Comparison of ENCODE assay signal across 18 cellular contexts in genomic region chr11:35632301-35632700, GRCh38. TPM values are rescaled to one million over a fixed set of nuclear protein-coding genes. Genes with fewer than 3 reads are reported as not detected.
DNase-seq lines count a peak whose midpoint lies in the region; TF ChIP-seq lines count a peak whose summit lies in the region.
"Had no signal": no experiment of that assay in that cellular context is flagged by ENCODE, and none has a peak within 500 bp of the region (broad histone marks: within the 10 kb centered on the region; RNA-seq: fewer than 3 reads in every experiment).

No MANE protein-coding gene starts in this region.

- H3K4me2 ChIP-seq in mammary epithelial cell (ENCODE audit: insufficient read depth, low read depth, low read length), result no peak overlapping the region
- H3K4me2 ChIP-seq in fibroblast of lung (ENCODE audit: extremely low read depth, insufficient read depth, low read length), result no peak overlapping the region
- no peak overlapping the region for H3K4me2 ChIP-seq in Karpas-422 (ENCODE audit: low read depth, low read length, poor library complexity, severe bottlenecking)

- H3K9me2 ChIP-seq in Karpas-422 (replicated peaks; ENCODE audit: insufficient read depth, low read length), result no peaks in the 10 kb centered on the region

- intact Hi-C loops in MCF 10A (cut with micrococcal nuclease), result no loop called here
- intact Hi-C loops in mammary epithelial cell (cut with micrococcal nuclease), result no loop called here
- intact Hi-C loops in sigmoid colon (cut with DNase I), result no loop called here

- no peak for TF ChIP-seq POLR2A in sigmoid colon (IDR thresholded peaks at IDR 0.05)

- WGBS in mammary epithelial cell (ENCODE audit: low coverage, missing lambda C conversion rate), result 89% methylated on average over 1 of the region's 1 CpG
- WGBS in sigmoid colon, 2 donors, result 39 to 49% methylated on average over 1 of the region's 1 CpG

- BruUV-seq in MCF 10A (replicated peaks; lab: Mats Ljungman, UMichigan) (no TSS peak), mammary epithelial cell (replicated peaks; lab: Mats Ljungman, UMichigan) (no TSS peak)

- H3K9me3 Mint-ChIP-seq in MCF 10A (ENCODE audit: unreplicated experiment), result no peaks in the 10 kb centered on the region

- no peak for TF ChIP-seq CTCF in MCF 10A (IDR thresholded peaks at IDR 0.05; ENCODE audit: unreplicated experiment)
- no peak for TF ChIP-seq CTCF in mammary epithelial cell (conservative IDR thresholded peaks at IDR 0.05 in 1 of 2, IDR thresholded peaks at IDR 0.05 in 1 of 2; ENCODE audit: extremely low read depth in 1 of 2, insufficient read depth in 1 of 2, low read depth in 1 of 2, low read length in 2 of 2)
- TF ChIP-seq CTCF in fibroblast of lung (conservative IDR thresholded peaks at IDR 0.05 in 1 of 2, IDR thresholded peaks at IDR 0.05 in 1 of 2; ENCODE audit: low read depth in 1 of 2, low read length in 2 of 2), result no peak
- no peak for TF ChIP-seq CTCF in sigmoid colon (IDR thresholded peaks at IDR 0.05)

- POLR2A ChIA-PET in MCF 10A (lab: Yijun Ruan, JAX), result interaction anchor here (0.6 to 1.3 kb wide), 2 partner anchors 11 to 88 kb away, joined by 3 read pairs; no protein-coding TSS in a partner anchor

- no peak overlapping the region for H3K27ac Mint-ChIP-seq in MCF 10A (ENCODE audit: low read depth, unreplicated experiment)
- H3K27ac Mint-ChIP-seq: activated CD8-positive, alpha-beta memory T cell treated with anti-CD3 and anti-CD28 coated beads, Interleukin-2, amount 10 ng/mL, durations not matched to agents 7 days and 5 days; T-helper 17 cell had no signal

- no peak overlapping the region for H3K4me3 ChIP-seq in mammary epithelial cell (replicated peaks in 1 of 3; ENCODE audit: insufficient read depth in 1 of 3, low read depth in 2 of 3, low read length in 3 of 3)
- no peak overlapping the region for H3K4me3 ChIP-seq in fibroblast of lung (replicated peaks in 1 of 4; ENCODE audit: control extremely low read depth in 1 of 4, insufficient read depth in 1 of 4, low read depth in 3 of 4, low read length in 4 of 4)
- H3K4me3 ChIP-seq in sigmoid colon, result no peak overlapping the region
- H3K4me3 ChIP-seq in Karpas-422 (ENCODE audit: low read length), result no peak overlapping the region
- H3K4me3 ChIP-seq: tibial artery had no signal

- TF ChIP-seq EP300 in sigmoid colon (IDR thresholded peaks at IDR 0.05), result no peak

- H3K4me3 Mint-ChIP-seq in MCF 10A (ENCODE audit: unreplicated experiment), result no peak overlapping the region
- H3K4me3 Mint-ChIP-seq: activated CD8-positive, alpha-beta memory T cell treated with anti-CD3 and anti-CD28 coated beads, Interleukin-2, amount 10 ng/mL, durations not matched to agents 7 days and 5 days; T-helper 17 cell had no signal

- H3K4me1 ChIP-seq in mammary epithelial cell (ENCODE audit: insufficient read depth, low read length) (peaks cover 17% of the 10 kb centered on the region), fibroblast of lung (ENCODE audit: control insufficient read depth, extremely low read depth, insufficient read depth, low read length) (peaks cover 14% of the 10 kb centered on the region), sigmoid colon (peaks cover 0 to 9% (median 0%) of the 10 kb centered on the region in 4 donors), Karpas-422 (ENCODE audit: low read length) (no peaks in the 10 kb centered on the region)

- peaks cover 25% of the 10 kb centered on the region for H3K4me1 Mint-ChIP-seq in MCF 10A (ENCODE audit: insufficient read depth, unreplicated experiment)
- H3K4me1 Mint-ChIP-seq: activated CD8-positive, alpha-beta memory T cell treated with anti-CD3 and anti-CD28 coated beads, Interleukin-2, amount 10 ng/mL, durations not matched to agents 7 days and 5 days; T-helper 17 cell had no signal

- in situ Hi-C loops in mammary epithelial cell (cut with MboI; ENCODE audit: low sequenced_read_pairs in 2 of 2), result no loop called here

- no peaks in the 10 kb centered on the region for H3K9me3 ChIP-seq in mammary epithelial cell (replicated peaks; ENCODE audit: insufficient read depth, low read length)
- H3K9me3 ChIP-seq in fibroblast of lung (ENCODE audit: control insufficient read depth, insufficient read depth, low read depth, low read length), result no peaks in the 10 kb centered on the region
- H3K9me3 ChIP-seq in sigmoid colon, result no peaks in the 10 kb centered on the region
- no peaks in the 10 kb centered on the region for H3K9me3 ChIP-seq in Karpas-422 (ENCODE audit: low read length)
- H3K9me3 ChIP-seq: tibial artery had no signal

- H3K27me3 Mint-ChIP-seq in MCF 10A (ENCODE audit: insufficient read depth, unreplicated experiment), result no peaks in the 10 kb centered on the region

- CTCF ChIA-PET in MCF 10A (lab: Yijun Ruan, JAX), result interaction anchor here (0.5 kb wide), 1 partner anchor 16 kb away, joined by 4 read pairs; no protein-coding TSS in a partner anchor
- CTCF ChIA-PET in mammary epithelial cell (lab: Charles Lee; ENCODE audit: low non-redundant PET), result no interaction called here

- H3K36me3 ChIP-seq in mammary epithelial cell (ENCODE audit: insufficient read depth, low read length) (no peaks in the 10 kb centered on the region), fibroblast of lung (ENCODE audit: control insufficient read depth, insufficient read depth, low read length) (no peaks in the 10 kb centered on the region), sigmoid colon (no peaks in the 10 kb centered on the region), Karpas-422 (ENCODE audit: insufficient read depth, low read length) (no peaks in the 10 kb centered on the region)
- H3K36me3 ChIP-seq: tibial artery had no signal

- H3K27ac ChIP-seq in mammary epithelial cell (ENCODE audit: insufficient read depth, low read depth, low read length) (no peak overlapping the region), fibroblast of lung (ENCODE audit: insufficient read depth, low read length) (no peak overlapping the region), sigmoid colon (no peak overlapping the region), Karpas-422 (ENCODE audit: low read length) (no peak overlapping the region)
- H3K27ac ChIP-seq: tibial artery had no signal

- H3K27me3 ChIP-seq in mammary epithelial cell (ENCODE audit: insufficient read depth, low read length), result no peaks in the 10 kb centered on the region
- H3K27me3 ChIP-seq in fibroblast of lung (ENCODE audit: control insufficient read depth, insufficient read depth, low read length), result no peaks in the 10 kb centered on the region
- H3K27me3 ChIP-seq in sigmoid colon, result peaks cover 0 to 4% (median 0%) of the 10 kb centered on the region in 3 donors
- H3K27me3 ChIP-seq in Karpas-422 (ENCODE audit: low read length), result no peaks in the 10 kb centered on the region

- H3K9ac ChIP-seq in mammary epithelial cell (ENCODE audit: insufficient read depth, low read length) (no peak overlapping the region), fibroblast of lung (ENCODE audit: insufficient read depth, low read length) (no peak overlapping the region), Karpas-422 (ENCODE audit: low read length) (no peak overlapping the region)

- DNase-seq in MCF 10A (ENCODE audit: unreplicated experiment) (peak; percentile 34), mammary epithelial cell (no peak), NCI-H69 (lab: John Stamatoyannopoulos, UW) (peak; percentile 81), fibroblast of lung (ENCODE audit: low read depth in 2 of 2) (peak; percentile 20 to 39), sigmoid colon (no peak), Karpas-422 (no peak), NCI-H128 (lab: John Stamatoyannopoulos, UW; ENCODE audit: unreplicated experiment) (no peak)
- no peak for DNase-seq in activated naive CD4-positive, alpha-beta T cell (lab: John Stamatoyannopoulos, UW)
- DNase-seq: activated CD4-positive, CD25-positive, alpha-beta regulatory T cell treated with anti-CD3 and anti-CD28 coated beads, Interleukin-2, amount 50 U/mL, for 72 hours; activated CD8-positive, alpha-beta memory T cell treated with anti-CD3 and anti-CD28 coated beads, Interleukin-2, amount 10 ng/mL, durations not matched to agents 7 days and 5 days; activated effector memory CD4-positive, alpha-beta T cell treated with Interleukin-2 at 50 U/mL for 16 hours; cortex of kidney; DMS79; hypothalamus; midbrain; NCI-H187; T-helper 17 cell; tibial artery had no signal

- H3K36me3 Mint-ChIP-seq in MCF 10A (ENCODE audit: insufficient read depth, unreplicated experiment), result no peaks in the 10 kb centered on the region
- H3K36me3 Mint-ChIP-seq: activated CD8-positive, alpha-beta memory T cell treated with anti-CD3 and anti-CD28 coated beads, Interleukin-2, amount 10 ng/mL, durations not matched to agents 7 days and 5 days had no signal

- H3K79me2 ChIP-seq in mammary epithelial cell (ENCODE audit: insufficient read depth, low read length) (no peaks in the 10 kb centered on the region), fibroblast of lung (ENCODE audit: control insufficient read depth, insufficient read depth, low read length) (no peaks in the 10 kb centered on the region), Karpas-422 (ENCODE audit: low read length) (no peaks in the 10 kb centered on the region)

- H2AFZ ChIP-seq in mammary epithelial cell (ENCODE audit: low read depth, low read length) (no peak overlapping the region), fibroblast of lung (ENCODE audit: low read length) (no peak overlapping the region), Karpas-422 (ENCODE audit: low read length) (no peak overlapping the region)

- dilution Hi-C loops in mammary epithelial cell (cut with HindIII; ENCODE audit: low sequenced_read_pairs), result loop anchor here (25.0 kb wide), 1 partner anchor 630 kb away; no protein-coding TSS in a partner anchor

- H4K20me1 ChIP-seq in mammary epithelial cell (ENCODE audit: insufficient read depth, low read length) (no peaks in the 10 kb centered on the region), fibroblast of lung (ENCODE audit: control insufficient read depth, extremely low read depth, insufficient read depth, low read length) (no peaks in the 10 kb centered on the region), Karpas-422 (ENCODE audit: insufficient read depth, low read depth, low read length) (no peaks in the 10 kb centered on the region)

RNA-seq across cellular contexts. Expression of gene FJX1, which starts 14.0 kb away (rescaled TPM):
- 33.3 and 53.7 TPM in 2 replicates for total RNA-seq in MCF 10A (2022)
- total RNA-seq in mammary epithelial cell, result 10 to 100 TPM; 38.5 to 53.8 TPM
- polyA plus RNA-seq in mammary epithelial cell, result 20.4 TPM
- 12.6 TPM for polyA minus RNA-seq in mammary epithelial cell
- total RNA-seq in fibroblast of lung, result 8.7 and 10.4 TPM in 2 replicates
- 4.2 and 7.1 TPM in 2 replicates for polyA plus RNA-seq in fibroblast of lung
- polyA plus RNA-seq in fibroblast of lung (2012), result 16.1 and 24.1 TPM in 2 replicates
- polyA minus RNA-seq in fibroblast of lung (ENCODE audit: low replicate concordance), result 4.9 and 12.0 TPM in 2 replicates
- 1 to 10 TPM; 1.9 to 9.4 (median 3.3) TPM for total RNA-seq in sigmoid colon
- polyA plus RNA-seq in sigmoid colon, result 1 to 10 TPM in 1 of 3 donors, under 1 TPM in 1, not detected in 1; 0.46 to 1.1 TPM
- not detected in 2 replicates for total RNA-seq in Karpas-422 (2014; rRNA removed; shearing (Covaris generic); ENCODE audit: low replicate concordance)
- total RNA-seq: T-helper 17 cell had no signal

RNA-seq across cellular contexts. Expression of gene TRIM44, which starts 30.3 kb away (rescaled TPM):
- total RNA-seq in MCF 10A (2022) (98.5 and 103 TPM in 2 replicates), mammary epithelial cell (10 to 100 TPM; 27.7 to 55.7 TPM), fibroblast of lung (10.4 and 13.1 TPM in 2 replicates), sigmoid colon (10 to 100 TPM; 23.0 to 97.2 (median 37.8) TPM)
- polyA plus RNA-seq in mammary epithelial cell (46.0 TPM), fibroblast of lung (65.7 and 78.3 TPM in 2 replicates), sigmoid colon (10 to 100 TPM in 1 of 3 donors, 1 to 10 TPM in 2; 8.4 to 18.0 (median 8.6) TPM)
- polyA minus RNA-seq in mammary epithelial cell (211 TPM), fibroblast of lung (ENCODE audit: low replicate concordance) (77.7 and 89.7 TPM in 2 replicates)
- 41.7 and 48.9 TPM in 2 replicates for polyA plus RNA-seq in fibroblast of lung (2012)
- total RNA-seq in Karpas-422 (2014; rRNA removed; shearing (Covaris generic); ENCODE audit: low replicate concordance), result 14.9 and 16.3 TPM in 2 replicates

Comparison
In these comparisons a context has a peak if more than half of its experiments do, and no peak if none do; other contexts are left out.
1. DNase-seq: peak in MCF 10A (single experiment), NCI-H69 (single experiment) and fibroblast of lung (2 of 2); none in mammary epithelial cell (single experiment), activated naive CD4-positive, alpha-beta T cell (0 of 4), sigmoid colon (single experiment), Karpas-422 (single experiment) and NCI-H128 (single experiment).